8 cellular contexts compared by ENCODE assay signal in the genomic region with DNA sequence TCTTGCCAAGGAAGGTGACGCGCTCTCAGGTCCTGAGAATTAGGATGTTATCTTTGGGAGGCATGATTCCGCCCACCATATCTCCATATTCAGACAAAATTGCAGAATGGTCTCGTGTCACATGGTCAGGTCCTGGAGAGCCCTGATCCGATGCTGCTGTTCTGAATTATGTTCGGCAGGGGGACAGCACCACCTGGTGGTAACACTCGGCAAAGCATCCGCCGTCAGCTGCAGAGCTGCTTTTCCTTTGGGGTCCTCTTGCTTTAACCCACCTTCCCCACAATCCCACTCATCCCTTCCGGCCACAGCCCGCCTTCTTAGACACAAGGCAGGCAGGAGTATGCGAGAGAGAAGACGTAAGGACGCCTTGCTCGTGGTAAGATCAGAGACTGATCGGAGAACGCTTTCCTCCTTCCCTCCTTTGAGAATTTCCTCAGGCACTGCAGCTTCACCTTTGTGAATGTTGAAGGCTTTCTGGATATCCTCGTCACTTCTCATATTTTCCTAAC.
DNase-seq lines count a peak whose midpoint lies in the region; ATAC-seq, FAIRE-seq and TF ChIP-seq lines count a peak whose summit lies in the region.

No MANE protein-coding gene starts in this region.

- H3K4me3 ChIP-seq in testis = peak overlapping the region; percentile 13 to 30

- intact Hi-C loops in testis (cut with DNase I; ENCODE audit: low total_unique reads) = no loop called here

- H3K27ac ChIP-seq in testis = no peak overlapping the region

- no peak for TF ChIP-seq POLR2A in testis (IDR thresholded peaks at IDR 0.05)

- TF ChIP-seq CTCF in omental fat pad (IDR thresholded peaks at IDR 0.05) = peak in 1 of 3 donors; percentile 84
- TF ChIP-seq CTCF in testis (IDR thresholded peaks at IDR 0.05) = peak; percentile 86 to 98 (median 93)

- DNase-seq in COLO668 (lab: John Stamatoyannopoulos, UW; ENCODE audit: unreplicated experiment) (peak; percentile 46), HT-29 (ENCODE audit: low spot score) (peak; percentile 78), RKO (ENCODE audit: low spot score) (peak; percentile 59), frontal cortex (ENCODE audit: low spot score in 2 of 2) (peak; percentile 26 to 62), omental fat pad (ENCODE audit: low spot score) (peak; percentile 72), testis (peak; percentile 90)
- DNase-seq in activated T-helper 9 cell treated with anti-CD3 and anti-CD28 coated beads, Interleukin-2, amount 50 U/mL, for 16 hours (ENCODE audit: low read depth) = peak; percentile 38

- FAIRE-seq in frontal cortex (lab: Jason Lieb, UNC) = no peak

- 3 to 9% methylated on average over 11 to 18 of the region's 18 CpGs for WGBS in testis, 2 donors

- no peaks in the 10 kb centered on the region for H3K9me3 ChIP-seq in testis

- peak; percentile 65 for ATAC-seq in GM19455 (IDR thresholded peaks at IDR 0.05; ENCODE audit: unreplicated experiment)
- ATAC-seq in omental fat pad (ENCODE audit: low FRiP score) = peak; percentile 76

- H3K36me3 ChIP-seq in testis (ENCODE audit: low read depth, missing control alignments) = no peaks in the 10 kb centered on the region

- peaks cover 7% of the 10 kb centered on the region for H3K4me1 ChIP-seq in testis

- no peaks in the 10 kb centered on the region for H3K27me3 ChIP-seq in testis

Comparison
In these comparisons a context has a peak if more than half of its experiments do, and no peak if none do; other contexts are left out.
1. DNase-seq: peak in every context shown above with its lines; median percentile 90 in testis; 78 in HT-29; 72 in omental fat pad; 59 in RKO; 46 in COLO668; 44 in frontal cortex; 38 in activated T-helper 9 cell treated with anti-CD3 and anti-CD28 coated beads, Interleukin-2, amount 50 U/mL, for 16 hours.